Comparison of ENCODE assay signal across 18 cellular contexts in genomic region chr9:137742698-137743097, GRCh38.
DNase-seq lines count a peak whose midpoint lies in the region; ATAC-seq and TF ChIP-seq lines count a peak whose summit lies in the region.
"Had no signal": no experiment of that assay in that cellular context is flagged by ENCODE, and none has a peak within 500 bp of the region (broad histone marks: within the 10 kb centered on the region; RNA-seq: fewer than 3 reads in every experiment).

No MANE protein-coding gene starts in this region.

- no peak overlapping the region for H3K4me3 ChIP-seq in heart right ventricle
- no peak overlapping the region for H3K4me3 ChIP-seq in gastrocnemius medialis
- H3K4me3 ChIP-seq: esophagus squamous epithelium, PC-9 had no signal

- intact Hi-C loops in activated CD8-positive, alpha-beta T cell treated with anti-CD3 and anti-CD28 coated beads for 36 hours (cut with micrococcal nuclease): no loop called here
- intact Hi-C loops in heart right ventricle (cut with DNase I): no loop called here
- intact Hi-C loops in gastrocnemius medialis (cut with DNase I; ENCODE audit: low total_unique reads): no loop called here

- H3K27me3 ChIP-seq in heart right ventricle (no peaks in the 10 kb centered on the region), gastrocnemius medialis (no peaks in the 10 kb centered on the region)
- H3K27me3 ChIP-seq: esophagus squamous epithelium had no signal

- H3K27ac Mint-ChIP-seq in activated CD8-positive, alpha-beta T cell treated with anti-CD3 and anti-CD28 coated beads, Interleukin-2, amount 10 ng/mL, durations not matched to agents 7 days and 5 days: peak overlapping the region; percentile 45
- no peak overlapping the region for H3K27ac Mint-ChIP-seq in activated CD8-positive, alpha-beta T cell treated with anti-CD3 and anti-CD28 coated beads for 36 hours
- H3K27ac Mint-ChIP-seq in T-helper 17 cell: peak overlapping the region; percentile 74
- H3K27ac Mint-ChIP-seq: type B pancreatic cell had no signal

- H3K36me3 ChIP-seq in heart right ventricle: peaks cover 0 to 58% (median 24%) of the 10 kb centered on the region in 9 donors
- peaks cover 0 to 19% of the 10 kb centered on the region in 2 donors for H3K36me3 ChIP-seq in gastrocnemius medialis

- no peak overlapping the region for H3K4me3 Mint-ChIP-seq in activated CD8-positive, alpha-beta T cell treated with anti-CD3 and anti-CD28 coated beads, Interleukin-2, amount 10 ng/mL, durations not matched to agents 7 days and 5 days
- no peak overlapping the region for H3K4me3 Mint-ChIP-seq in activated CD8-positive, alpha-beta T cell treated with anti-CD3 and anti-CD28 coated beads for 36 hours
- no peak overlapping the region for H3K4me3 Mint-ChIP-seq in T-helper 17 cell
- H3K4me3 Mint-ChIP-seq: type B pancreatic cell had no signal

- no peak for TF ChIP-seq CTCF in activated CD8-positive, alpha-beta T cell treated with anti-CD3 and anti-CD28 coated beads for 36 hours (IDR thresholded peaks at IDR 0.05)
- TF ChIP-seq CTCF in heart right ventricle (IDR thresholded peaks at IDR 0.05): no peak
- no peak for TF ChIP-seq CTCF in gastrocnemius medialis (IDR thresholded peaks at IDR 0.05 in 4 of 5, conservative IDR thresholded peaks at IDR 0.05 in 1 of 5)

- 71 to 82% methylated on average over 7 of the region's 7 CpGs for WGBS in heart right ventricle, 2 donors

- CTCF ChIA-PET in activated CD8-positive, alpha-beta T cell treated with anti-CD3 and anti-CD28 coated beads, Interleukin-2, amount 10 ng/mL, durations not matched to agents 7 days and 5 days (lab: Charles Lee): no interaction called here
- CTCF ChIA-PET in activated CD8-positive, alpha-beta T cell treated with anti-CD3 and anti-CD28 coated beads for 36 hours (lab: Charles Lee): no interaction called here

- POLR2A ChIA-PET in activated CD8-positive, alpha-beta T cell treated with anti-CD3 and anti-CD28 coated beads, Interleukin-2, amount 10 ng/mL, durations not matched to agents 7 days and 5 days (lab: Charles Lee): interaction anchor here (0.6 kb wide), 1 partner anchor 8 kb away, joined by 3 read pairs; no protein-coding TSS in a partner anchor
- POLR2A ChIA-PET in activated CD8-positive, alpha-beta T cell treated with anti-CD3 and anti-CD28 coated beads for 36 hours (lab: Charles Lee): no interaction called here

- peaks cover 15% of the 10 kb centered on the region for H3K4me1 Mint-ChIP-seq in activated CD8-positive, alpha-beta T cell treated with anti-CD3 and anti-CD28 coated beads, Interleukin-2, amount 10 ng/mL, durations not matched to agents 7 days and 5 days (ENCODE audit: low read depth)
- H3K4me1 Mint-ChIP-seq in activated CD8-positive, alpha-beta T cell treated with anti-CD3 and anti-CD28 coated beads for 36 hours (ENCODE audit: low read depth): peaks cover 10% of the 10 kb centered on the region
- peaks cover 31% of the 10 kb centered on the region for H3K4me1 Mint-ChIP-seq in T-helper 17 cell

- no peak for DNase-seq in activated CD8-positive, alpha-beta T cell treated with anti-CD3 and anti-CD28 coated beads, Interleukin-2, amount 10 ng/mL, durations not matched to agents 7 days and 5 days
- DNase-seq in activated CD8-positive, alpha-beta T cell treated with anti-CD3 and anti-CD28 coated beads for 36 hours: no peak
- DNase-seq in T-helper 17 cell (no peak), heart right ventricle (no peak), gastrocnemius medialis (peak; percentile 50 to 58), NCI-H2171 (lab: John Stamatoyannopoulos, UW) (no peak), NCI-H1930 (lab: John Stamatoyannopoulos, UW) (no peak), midbrain (lab: John Stamatoyannopoulos, UW) (no peak)
- DNase-seq: 8988T, DMS79, esophagus squamous epithelium, MM.1S, NCI-H2029, NCI-H526, PC-9, SW 1271 had no signal

- no peak for ATAC-seq in activated CD8-positive, alpha-beta T cell treated with anti-CD3 and anti-CD28 coated beads, Interleukin-2, amount 10 ng/mL, durations not matched to agents 7 days and 5 days
- ATAC-seq in activated CD8-positive, alpha-beta T cell treated with anti-CD3 and anti-CD28 coated beads for 36 hours: no peak
- no peak for ATAC-seq in T-helper 17 cell
- peak in 7 of 8 donors; percentile 13 to 89 (median 46) for ATAC-seq in heart right ventricle
- ATAC-seq in gastrocnemius medialis: peak; percentile 19 to 69

- TF ChIP-seq POLR2A in gastrocnemius medialis (IDR thresholded peaks at IDR 0.05): no peak

- H3K4me1 ChIP-seq in heart right ventricle (peaks cover 0 to 21% (median 10%) of the 10 kb centered on the region in 9 donors), gastrocnemius medialis (peaks cover 15 to 17% of the 10 kb centered on the region in 2 donors)
- H3K4me1 ChIP-seq: parathyroid adenoma had no signal

- no peaks in the 10 kb centered on the region for H3K27me3 Mint-ChIP-seq in activated CD8-positive, alpha-beta T cell treated with anti-CD3 and anti-CD28 coated beads, Interleukin-2, amount 10 ng/mL, durations not matched to agents 7 days and 5 days (ENCODE audit: low read depth)
- no peaks in the 10 kb centered on the region for H3K27me3 Mint-ChIP-seq in activated CD8-positive, alpha-beta T cell treated with anti-CD3 and anti-CD28 coated beads for 36 hours
- H3K27me3 Mint-ChIP-seq in T-helper 17 cell: no peaks in the 10 kb centered on the region
- H3K27me3 Mint-ChIP-seq: type B pancreatic cell had no signal

- H3K9me3 Mint-ChIP-seq in activated CD8-positive, alpha-beta T cell treated with anti-CD3 and anti-CD28 coated beads, Interleukin-2, amount 10 ng/mL, durations not matched to agents 7 days and 5 days (ENCODE audit: insufficient read depth): no peaks in the 10 kb centered on the region
- H3K9me3 Mint-ChIP-seq in activated CD8-positive, alpha-beta T cell treated with anti-CD3 and anti-CD28 coated beads for 36 hours: no peaks in the 10 kb centered on the region
- H3K9me3 Mint-ChIP-seq: type B pancreatic cell had no signal

- H3K27ac ChIP-seq in heart right ventricle (no peak overlapping the region), gastrocnemius medialis (peak overlapping the region in 2 of 4 donors; percentile 45 to 86)
- H3K27ac ChIP-seq: esophagus squamous epithelium, parathyroid adenoma, PC-9 had no signal

- H3K36me3 Mint-ChIP-seq in activated CD8-positive, alpha-beta T cell treated with anti-CD3 and anti-CD28 coated beads, Interleukin-2, amount 10 ng/mL, durations not matched to agents 7 days and 5 days (ENCODE audit: low read depth): peaks cover 43% of the 10 kb centered on the region
- H3K36me3 Mint-ChIP-seq in activated CD8-positive, alpha-beta T cell treated with anti-CD3 and anti-CD28 coated beads for 36 hours (ENCODE audit: low read depth): peaks cover 29% of the 10 kb centered on the region
- peaks cover 9% of the 10 kb centered on the region for H3K36me3 Mint-ChIP-seq in T-helper 17 cell (ENCODE audit: low read depth)

- H3K9me3 ChIP-seq in T-helper 17 cell (ENCODE audit: control insufficient read depth, low read length, poor library complexity, severe bottlenecking): no peaks in the 10 kb centered on the region
- H3K9me3 ChIP-seq in heart right ventricle: no peaks in the 10 kb centered on the region
- H3K9me3 ChIP-seq in gastrocnemius medialis: no peaks in the 10 kb centered on the region
- H3K9me3 ChIP-seq: esophagus squamous epithelium had no signal

- in situ Hi-C loops in gastrocnemius medialis (cut with MboI; ENCODE audit: low sequenced_read_pairs in 4 of 4): no loop called here

Comparison
In these comparisons a context has a peak if more than half of its experiments do, and no peak if none do; other contexts are left out.
1. ATAC-seq: peak in heart right ventricle (7 of 8) and gastrocnemius medialis (2 of 2); none in activated CD8-positive, alpha-beta T cell treated with anti-CD3 and anti-CD28 coated beads, Interleukin-2, amount 10 ng/mL, durations not matched to agents 7 days and 5 days (single experiment), activated CD8-positive, alpha-beta T cell treated with anti-CD3 and anti-CD28 coated beads for 36 hours (single experiment) and T-helper 17 cell (single experiment).
2. DNase-seq: peak in gastrocnemius medialis (2 of 2); none in activated CD8-positive, alpha-beta T cell treated with anti-CD3 and anti-CD28 coated beads, Interleukin-2, amount 10 ng/mL, durations not matched to agents 7 days and 5 days (single experiment), activated CD8-positive, alpha-beta T cell treated with anti-CD3 and anti-CD28 coated beads for 36 hours (single experiment), T-helper 17 cell (0 of 3), heart right ventricle (0 of 2), NCI-H2171 (single experiment), NCI-H1930 (0 of 2) and midbrain (single experiment).